In the genomic region with DNA sequence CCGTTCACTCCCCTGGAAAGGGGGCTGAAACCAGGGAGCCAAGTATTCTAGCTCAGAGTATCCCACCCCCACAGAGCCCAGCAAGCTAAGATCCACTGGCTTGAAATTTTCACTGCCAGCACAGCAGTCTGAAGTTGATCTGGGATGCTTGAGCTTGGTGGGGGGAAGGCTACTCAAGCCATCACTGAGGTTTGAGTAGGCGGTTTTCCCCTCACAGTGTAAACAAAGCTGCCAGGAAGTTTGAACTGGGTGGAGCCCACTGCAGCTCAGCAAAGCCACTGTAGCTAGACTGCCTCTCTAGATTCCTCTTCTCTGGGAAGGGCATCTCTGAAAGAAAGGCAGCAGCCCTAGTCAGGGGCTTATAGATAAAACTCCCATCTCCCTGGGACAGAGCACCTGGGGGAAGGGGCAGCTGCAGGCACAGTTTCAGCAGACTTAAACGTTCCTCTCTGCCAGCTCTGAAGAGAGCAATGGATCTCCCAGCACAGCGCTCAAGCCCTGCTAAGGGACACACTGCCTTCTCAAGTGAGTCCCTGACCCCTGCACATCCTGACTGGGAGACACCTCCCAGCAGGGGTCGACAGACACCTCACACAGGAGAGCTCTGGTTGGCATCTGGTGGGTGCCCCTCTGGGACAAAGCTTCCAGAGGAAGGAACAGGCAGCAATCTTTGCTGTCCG, we compare ENCODE assay signal across 7 cellular contexts.
DNase-seq lines count a peak whose midpoint lies in the region; ATAC-seq lines count a peak whose summit lies in the region.
"Not testable (repeated sequence)": the region's sequence is repeated elsewhere in the genome, so short reads cannot be mapped to it uniquely, and the experiment has no call there.

No MANE protein-coding gene starts in this region.

- not testable (repeated sequence) for H3K36me3 Mint-ChIP-seq in activated CD4-positive, alpha-beta T cell treated with anti-CD3 and anti-CD28 coated beads for 36 hours (ENCODE audit: low read depth); central memory CD8-positive, alpha-beta T cell (ENCODE audit: insufficient read depth)

- H3K27me3 Mint-ChIP-seq in activated CD4-positive, alpha-beta T cell treated with anti-CD3 and anti-CD28 coated beads for 36 hours; central memory CD8-positive, alpha-beta T cell: not testable (repeated sequence)

- peak; percentile 64 for ATAC-seq in GM18867 (IDR thresholded peaks at IDR 0.05; ENCODE audit: unreplicated experiment)
- ATAC-seq in GM19452 (IDR thresholded peaks at IDR 0.05; ENCODE audit: unreplicated experiment) = peak; percentile 67
- peak; percentile 79 for ATAC-seq in GM21737 (IDR thresholded peaks at IDR 0.05; ENCODE audit: unreplicated experiment)
- peak; percentile 74 for ATAC-seq in HG02852 (IDR thresholded peaks at IDR 0.05; ENCODE audit: unreplicated experiment)
- peak; percentile 55 for ATAC-seq in HG03354 (IDR thresholded peaks at IDR 0.05; ENCODE audit: poor library complexity, severe bottlenecking, unreplicated experiment)
- peak; percentile 39 for ATAC-seq in activated CD4-positive, alpha-beta T cell treated with anti-CD3 and anti-CD28 coated beads for 36 hours
- peak; percentile 49 for ATAC-seq in central memory CD8-positive, alpha-beta T cell (replicated peaks; ENCODE audit: extremely low read depth, poor library complexity, severe bottlenecking)

- H3K9me3 Mint-ChIP-seq in activated CD4-positive, alpha-beta T cell treated with anti-CD3 and anti-CD28 coated beads for 36 hours (ENCODE audit: low read depth); central memory CD8-positive, alpha-beta T cell: not testable (repeated sequence)

- POLR2A ChIA-PET in activated CD4-positive, alpha-beta T cell treated with anti-CD3 and anti-CD28 coated beads for 36 hours (lab: Charles Lee) = not testable (repeated sequence)

- not testable (repeated sequence) for DNase-seq in activated CD4-positive, alpha-beta T cell treated with anti-CD3 and anti-CD28 coated beads for 36 hours; central memory CD8-positive, alpha-beta T cell (ENCODE audit: low spot score in 2 of 2)

- H3K27ac Mint-ChIP-seq in activated CD4-positive, alpha-beta T cell treated with anti-CD3 and anti-CD28 coated beads for 36 hours; central memory CD8-positive, alpha-beta T cell (ENCODE audit: low read depth): not testable (repeated sequence)

- not testable (repeated sequence) for H3K4me3 Mint-ChIP-seq in activated CD4-positive, alpha-beta T cell treated with anti-CD3 and anti-CD28 coated beads for 36 hours; central memory CD8-positive, alpha-beta T cell

- not testable (repeated sequence) for H3K4me1 Mint-ChIP-seq in activated CD4-positive, alpha-beta T cell treated with anti-CD3 and anti-CD28 coated beads for 36 hours; central memory CD8-positive, alpha-beta T cell

- CTCF ChIA-PET in activated CD4-positive, alpha-beta T cell treated with anti-CD3 and anti-CD28 coated beads for 36 hours (lab: Charles Lee) = not testable (repeated sequence)

- intact Hi-C loops in activated CD4-positive, alpha-beta T cell treated with anti-CD3 and anti-CD28 coated beads for 36 hours (cut with DNase I, micrococcal nuclease) = not testable (repeated sequence)
